12 cellular contexts compared by ENCODE assay signal in genomic region chr2:230205034-230205433, GRCh38. TPM values are rescaled to one million over a fixed set of nuclear protein-coding genes. Genes with fewer than 3 reads are reported as not detected.
DNase-seq lines count a peak whose midpoint lies in the region; ATAC-seq and TF ChIP-seq lines count a peak whose summit lies in the region.
"Had no signal": no experiment of that assay in that cellular context is flagged by ENCODE, and none has a peak within 500 bp of the region (broad histone marks: within the 10 kb centered on the region; RNA-seq: fewer than 3 reads in every experiment).

No MANE protein-coding gene starts in this region.

- DNase-seq in AML-193 (lab: John Stamatoyannopoulos, UW): peak; percentile 25 to 48
- DNase-seq in mesendoderm: no peak
- DNase-seq in HAP-1 (ENCODE audit: low spot score in 2 of 2): no peak
- no peak for DNase-seq in head of caudate nucleus
- DNase-seq in cardiac septum (ENCODE audit: low spot score): no peak
- DNase-seq: Caco-2, NCI-H146 had no signal

- intact Hi-C loops in head of caudate nucleus (cut with DNase I): no loop called here
- intact Hi-C loops in cardiac septum (cut with DNase I): no loop called here

- no peak overlapping the region for H3K27ac ChIP-seq in mesendoderm (ENCODE audit: low read depth, low read length)
- H3K27ac ChIP-seq: thoracic aorta had no signal

- TF ChIP-seq POLR2A in Raji (IDR thresholded peaks at IDR 0.05; ENCODE audit: insufficient read depth, low read depth, low read length): peak; percentile 32; the same call in 1 of the 2 replicates

- no peaks in the 10 kb centered on the region for H3K79me1 ChIP-seq in mesendoderm (ENCODE audit: low read length)

- H3K4me2 ChIP-seq in mesendoderm (ENCODE audit: low read length): no peak overlapping the region

- no peak overlapping the region for H2BK120ac ChIP-seq in mesendoderm (ENCODE audit: low read depth, low read length)

- H3K79me2 ChIP-seq in mesendoderm (ENCODE audit: control insufficient read depth, insufficient read depth, low read length): no peaks in the 10 kb centered on the region

- no peak overlapping the region for H2BK5ac ChIP-seq in mesendoderm (ENCODE audit: low read length)

- no peak overlapping the region for H3K56ac ChIP-seq in mesendoderm (ENCODE audit: low read length)

- no peak overlapping the region for H3K4ac ChIP-seq in mesendoderm (ENCODE audit: low read depth, low read length)

- no peak overlapping the region for H3K9ac ChIP-seq in mesendoderm (ENCODE audit: low read length)

- WGBS in mesendoderm (ENCODE audit: extremely low coverage, insufficient coverage, low lambda C conversion rate): no CpG with 5 or more reads among the region's 1 CpG

- ATAC-seq in GM18873 (IDR thresholded peaks at IDR 0.05; ENCODE audit: low FRiP score, unreplicated experiment) (peak; percentile 48), HG02943 (IDR thresholded peaks at IDR 0.05; ENCODE audit: low read depth, unreplicated experiment) (peak; percentile 55)
- ATAC-seq: HCT116 had no signal

- no peaks in the 10 kb centered on the region for H3K27me3 ChIP-seq in mesendoderm (ENCODE audit: insufficient read depth, low read length, poor library complexity)
- H3K27me3 ChIP-seq in HAP-1 (ENCODE audit: low read depth): no peaks in the 10 kb centered on the region

- no peak overlapping the region for H3K23ac ChIP-seq in mesendoderm (ENCODE audit: low read length)

- H3K36me3 ChIP-seq in mesendoderm (ENCODE audit: control insufficient read depth, insufficient read depth, low read length) (no peaks in the 10 kb centered on the region), HAP-1 (replicated peaks) (no peaks in the 10 kb centered on the region; the same call in 1 of the 2 replicates)

- no peak overlapping the region for H3K4me3 ChIP-seq in mesendoderm (ENCODE audit: low read length)
- H3K4me3 ChIP-seq in HAP-1: no peak overlapping the region
- H3K4me3 ChIP-seq: thoracic aorta had no signal

- H4K8ac ChIP-seq in mesendoderm (ENCODE audit: low read depth, low read length): no peak overlapping the region

- no peak overlapping the region for H3K18ac ChIP-seq in mesendoderm (ENCODE audit: low read length)

- in situ Hi-C loops in HAP-1 (cut with MboI; ENCODE audit: low sequenced_read_pairs): no loop called here

- no peak overlapping the region for H4K5ac ChIP-seq in mesendoderm (ENCODE audit: low read length)

- no peak overlapping the region for H2AK5ac ChIP-seq in mesendoderm (ENCODE audit: low read length)

- H2BK15ac ChIP-seq in mesendoderm (replicated peaks; ENCODE audit: low read depth): no peak overlapping the region

- H3K4me1 ChIP-seq in mesendoderm (ENCODE audit: control insufficient read depth, low read depth, low read length) (no peaks in the 10 kb centered on the region), HAP-1 (no peaks in the 10 kb centered on the region)
- H3K4me1 ChIP-seq: Caco-2 had no signal

- H3K9me3 ChIP-seq in HAP-1: no peaks in the 10 kb centered on the region
- H3K9me3 ChIP-seq: Caco-2, thoracic aorta had no signal

RNA-seq across cellular contexts. Expression of gene SP110, which starts 14.8 kb away (rescaled TPM):
- 11.3 TPM for polyA plus RNA-seq in mesendoderm (2013, experiment 1 of 2)
- 10.7 TPM for polyA plus RNA-seq in mesendoderm (2013, experiment 2 of 2)
- 10.0 TPM for total RNA-seq in cardiac septum

RNA-seq across cellular contexts. Expression of gene SP140, which starts 20.5 kb away (rescaled TPM):
- polyA plus RNA-seq in mesendoderm (2013, experiment 1 of 2): 2.5 TPM
- polyA plus RNA-seq in mesendoderm (2013, experiment 2 of 2): 2.4 TPM
- 0.57 TPM for total RNA-seq in cardiac septum
- total RNA-seq: Caco-2 had no signal

Comparison
In these comparisons a context has a peak if more than half of its experiments do, and no peak if none do; other contexts are left out.
1. DNase-seq: peak in AML-193 (2 of 2); none in mesendoderm (single experiment), HAP-1 (0 of 2), head of caudate nucleus (0 of 42) and cardiac septum (single experiment).